In the genomic region with DNA sequence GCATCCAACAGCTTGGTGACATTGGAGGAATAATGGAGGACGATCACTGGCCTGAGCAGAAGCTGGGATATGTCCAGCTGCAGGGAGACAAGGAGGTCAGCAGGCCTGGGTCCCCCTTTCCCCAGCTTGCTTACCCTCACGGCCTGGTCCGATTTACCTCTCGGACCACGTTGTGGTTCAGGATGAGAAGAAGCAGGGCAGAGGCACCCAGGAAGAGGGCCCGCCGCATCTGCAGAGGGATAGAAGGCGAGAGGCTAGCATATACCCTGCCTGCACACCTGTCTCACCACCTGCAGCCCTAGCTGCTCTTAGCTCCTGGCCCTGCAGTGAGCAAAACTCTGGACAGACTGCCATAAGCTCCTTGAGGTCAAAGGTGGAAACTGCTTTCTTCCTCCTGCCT, we compare ENCODE assay signal across 3 cellular contexts.
TF ChIP-seq lines count a peak whose summit lies in the region.

No MANE protein-coding gene starts in this region.

TF ChIP-seq in SK-N-SH, 30 proteins besides CTCF, POLR2A, EP300 and RAD21:
- TF ChIP-seq, protein P1, sequence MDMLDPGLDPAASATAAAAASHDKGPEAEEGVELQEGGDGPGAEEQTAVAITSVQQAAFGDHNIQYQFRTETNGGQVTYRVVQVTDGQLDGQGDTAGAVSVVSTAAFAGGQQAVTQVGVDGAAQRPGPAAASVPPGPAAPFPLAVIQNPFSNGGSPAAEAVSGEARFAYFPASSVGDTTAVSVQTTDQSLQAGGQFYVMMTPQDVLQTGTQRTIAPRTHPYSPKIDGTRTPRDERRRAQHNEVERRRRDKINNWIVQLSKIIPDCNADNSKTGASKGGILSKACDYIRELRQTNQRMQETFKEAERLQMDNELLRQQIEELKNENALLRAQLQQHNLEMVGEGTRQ (IDR thresholded peaks at IDR 0.05; ENCODE audit: borderline replicate concordance, low read depth, low read length) = no peak
TF ChIP-seq in SK-N-SH: peak in this region for 0.

TF ChIP-seq in SK-N-SH treated with all-trans-retinoic acid at 6 μM for 48 hours, 23 proteins besides CTCF, POLR2A, EP300 and RAD21:
- TF ChIP-seq GLIS3 (CRISPR knock-in tag; IDR thresholded peaks at IDR 0.05) (no peak), ZFP3 (CRISPR knock-in tag; IDR thresholded peaks at IDR 0.05) (no peak), ZC3H10 (CRISPR knock-in tag; IDR thresholded peaks at IDR 0.05) (no peak), ARNTL (CRISPR knock-in tag; IDR thresholded peaks at IDR 0.05; ENCODE audit: borderline replicate concordance, low read depth) (no peak), ISL1 (CRISPR knock-in tag; IDR thresholded peaks at IDR 0.05) (no peak), ZFP30 (CRISPR knock-in tag; IDR thresholded peaks at IDR 0.05) (no peak), ZNF70 (CRISPR knock-in tag; IDR thresholded peaks at IDR 0.05) (no peak), PPARA (CRISPR knock-in tag; IDR thresholded peaks at IDR 0.05; ENCODE audit: borderline replicate concordance) (no peak)
- TF ChIP-seq, protein P2, sequence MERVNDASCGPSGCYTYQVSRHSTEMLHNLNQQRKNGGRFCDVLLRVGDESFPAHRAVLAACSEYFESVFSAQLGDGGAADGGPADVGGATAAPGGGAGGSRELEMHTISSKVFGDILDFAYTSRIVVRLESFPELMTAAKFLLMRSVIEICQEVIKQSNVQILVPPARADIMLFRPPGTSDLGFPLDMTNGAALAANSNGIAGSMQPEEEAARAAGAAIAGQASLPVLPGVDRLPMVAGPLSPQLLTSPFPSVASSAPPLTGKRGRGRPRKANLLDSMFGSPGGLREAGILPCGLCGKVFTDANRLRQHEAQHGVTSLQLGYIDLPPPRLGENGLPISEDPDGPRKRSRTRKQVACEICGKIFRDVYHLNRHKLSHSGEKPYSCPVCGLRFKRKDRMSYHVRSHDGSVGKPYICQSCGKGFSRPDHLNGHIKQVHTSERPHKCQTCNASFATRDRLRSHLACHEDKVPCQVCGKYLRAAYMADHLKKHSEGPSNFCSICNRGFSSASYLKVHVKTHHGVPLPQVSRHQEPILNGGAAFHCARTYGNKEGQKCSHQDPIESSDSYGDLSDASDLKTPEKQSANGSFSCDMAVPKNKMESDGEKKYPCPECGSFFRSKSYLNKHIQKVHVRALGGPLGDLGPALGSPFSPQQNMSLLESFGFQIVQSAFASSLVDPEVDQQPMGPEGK (CRISPR knock-in tag; IDR thresholded peaks at IDR 0.05; ENCODE audit: borderline replicate concordance) = no peak
- TF ChIP-seq, protein P3, sequence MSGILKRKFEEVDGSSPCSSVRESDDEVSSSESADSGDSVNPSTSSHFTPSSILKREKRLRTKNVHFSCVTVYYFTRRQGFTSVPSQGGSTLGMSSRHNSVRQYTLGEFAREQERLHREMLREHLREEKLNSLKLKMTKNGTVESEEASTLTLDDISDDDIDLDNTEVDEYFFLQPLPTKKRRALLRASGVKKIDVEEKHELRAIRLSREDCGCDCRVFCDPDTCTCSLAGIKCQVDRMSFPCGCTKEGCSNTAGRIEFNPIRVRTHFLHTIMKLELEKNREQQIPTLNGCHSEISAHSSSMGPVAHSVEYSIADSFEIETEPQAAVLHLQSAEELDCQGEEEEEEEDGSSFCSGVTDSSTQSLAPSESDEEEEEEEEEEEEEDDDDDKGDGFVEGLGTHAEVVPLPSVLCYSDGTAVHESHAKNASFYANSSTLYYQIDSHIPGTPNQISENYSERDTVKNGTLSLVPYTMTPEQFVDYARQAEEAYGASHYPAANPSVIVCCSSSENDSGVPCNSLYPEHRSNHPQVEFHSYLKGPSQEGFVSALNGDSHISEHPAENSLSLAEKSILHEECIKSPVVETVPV (CRISPR knock-in tag; IDR thresholded peaks at IDR 0.05) = no peak

TF ChIP-seq in H1, 55 proteins besides CTCF, POLR2A, EP300 and RAD21:
- TF ChIP-seq, protein P4, sequence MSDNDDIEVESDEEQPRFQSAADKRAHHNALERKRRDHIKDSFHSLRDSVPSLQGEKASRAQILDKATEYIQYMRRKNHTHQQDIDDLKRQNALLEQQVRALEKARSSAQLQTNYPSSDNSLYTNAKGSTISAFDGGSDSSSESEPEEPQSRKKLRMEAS (IDR thresholded peaks at IDR 0.05) = no peak
- TF ChIP-seq CEBPB (IDR thresholded peaks at IDR 0.05; ENCODE audit: low read depth, low read length) (no peak), MAFK (IDR thresholded peaks at IDR 0.05; ENCODE audit: low read depth, low read length) (no peak), SP4 (IDR thresholded peaks at IDR 0.05; ENCODE audit: low read length) (no peak), EGR1 (IDR thresholded peaks at IDR 0.05; ENCODE audit: borderline replicate concordance, low read depth, low read length) (no peak), JUN (IDR thresholded peaks at IDR 0.05; ENCODE audit: low read depth, low read length) (no peak), TAF7 (optimal IDR thresholded peaks at IDR 0.05; ENCODE audit: borderline replicate concordance, low read depth, low read length) (no peak), HDAC2 (IDR thresholded peaks at IDR 0.05; ENCODE audit: borderline replicate concordance in 1 of 2, low read depth in 2 of 2, low read length in 2 of 2) (no peak), CHD1 (IDR thresholded peaks at IDR 0.05; ENCODE audit: low read depth, low read length) (no peak), SAP30 (IDR thresholded peaks at IDR 0.05; ENCODE audit: insufficient read depth, insufficient replicate concordance, low read length) (no peak), RXRA (IDR thresholded peaks at IDR 0.05; ENCODE audit: insufficient read depth, low read depth, low read length) (no peak), RFX5 (IDR thresholded peaks at IDR 0.05; ENCODE audit: borderline replicate concordance, low read depth, low read length) (no peak), BCL11A (IDR thresholded peaks at IDR 0.05; ENCODE audit: low read depth in 2 of 2, low read length in 2 of 2) (no peak), PHF8 (conservative IDR thresholded peaks at IDR 0.05; ENCODE audit: low read depth, low read length) (no peak), ZNF274 (IDR thresholded peaks at IDR 0.05; ENCODE audit: borderline replicate concordance, extremely low read depth, low read length) (no peak), RBBP5 (IDR thresholded peaks at IDR 0.05; ENCODE audit: borderline replicate concordance, low read depth, low read length) (no peak), SRF (IDR thresholded peaks at IDR 0.05; ENCODE audit: low read depth, low read length) (no peak), SIRT6 (IDR thresholded peaks at IDR 0.05; ENCODE audit: low read length) (no peak)
- TF ChIP-seq, protein P1 (IDR thresholded peaks at IDR 0.05; ENCODE audit: low read length) = no peak
